Comparison of ENCODE assay signal across 19 cellular contexts in the genomic region with DNA sequence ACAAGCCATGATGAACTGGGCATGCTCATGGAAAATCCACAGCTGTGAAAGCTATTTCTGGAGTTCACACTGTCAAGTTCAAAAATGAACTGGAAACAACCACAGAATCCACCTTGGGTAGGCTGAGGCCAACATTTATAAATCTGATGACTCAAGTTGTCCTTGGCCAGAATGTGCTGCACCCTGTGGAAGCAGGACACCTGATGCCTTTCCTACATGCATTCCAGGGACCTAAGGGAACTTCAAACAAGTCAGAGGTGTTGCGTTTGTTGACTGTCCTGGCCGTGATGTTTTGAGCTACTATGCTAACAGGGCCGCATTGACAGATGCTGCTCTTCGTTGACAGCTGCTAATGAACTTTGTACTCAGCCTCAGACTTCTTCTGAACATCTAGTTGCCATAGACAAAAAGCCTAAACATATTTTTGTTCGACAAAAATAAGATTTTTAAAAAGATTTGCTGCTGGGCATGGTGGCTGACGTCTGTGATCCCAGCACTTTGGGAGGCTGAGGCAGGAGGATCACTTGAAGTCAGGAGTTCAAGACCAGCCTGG.
DNase-seq lines count a peak whose midpoint lies in the region; ATAC-seq, FAIRE-seq and TF ChIP-seq lines count a peak whose summit lies in the region.
"Had no signal": no experiment of that assay in that cellular context is flagged by ENCODE, and none has a peak within 500 bp of the region (broad histone marks: within the 10 kb centered on the region; RNA-seq: fewer than 3 reads in every experiment).

No MANE protein-coding gene starts in this region.

- in situ Hi-C loops in gastrocnemius medialis (cut with MboI; ENCODE audit: low sequenced_read_pairs in 4 of 4), result no loop called here

- H3K27me3 ChIP-seq in astrocyte (ENCODE audit: insufficient read depth, low read length) (no peaks in the 10 kb centered on the region), keratinocyte (ENCODE audit: control insufficient read depth, extremely low read depth, insufficient read depth, low read length) (no peaks in the 10 kb centered on the region), gastrocnemius medialis (no peaks in the 10 kb centered on the region)
- H3K27me3 ChIP-seq: BE2C, heart left ventricle had no signal

- H3K9me3 Mint-ChIP-seq in astrocyte (ENCODE audit: unreplicated experiment), result no peaks in the 10 kb centered on the region
- H3K9me3 Mint-ChIP-seq: activated naive CD8-positive, alpha-beta T cell treated with anti-CD3 and anti-CD28 coated beads, Interleukin-2, amount 50 U/mL, for 24 hours; HFFc6 had no signal

- no peaks in the 10 kb centered on the region for H3K36me3 Mint-ChIP-seq in astrocyte (ENCODE audit: low read depth, unreplicated experiment)

- H3K27ac ChIP-seq in astrocyte (ENCODE audit: low read depth, low read length), result no peak overlapping the region
- H3K27ac ChIP-seq in keratinocyte (ENCODE audit: control insufficient read depth, insufficient read depth, low read length), result no peak overlapping the region
- peak overlapping the region; percentile 79 to 84 (median 82) for H3K27ac ChIP-seq in gastrocnemius medialis
- H3K27ac ChIP-seq: SK-N-MC had no signal

- H3K4me3 Mint-ChIP-seq in astrocyte (ENCODE audit: unreplicated experiment), result no peak overlapping the region
- H3K4me3 Mint-ChIP-seq: activated naive CD8-positive, alpha-beta T cell treated with anti-CD3 and anti-CD28 coated beads, Interleukin-2, amount 50 U/mL, for 24 hours; HFFc6 had no signal

- peak; percentile 61 for DNase-seq in HT-29 (ENCODE audit: low spot score)
- DNase-seq in astrocyte (ENCODE audit: low read depth), result peak; percentile 95
- no peak for DNase-seq in keratinocyte (ENCODE audit: low read depth, low spot score)
- peak; percentile 85 for DNase-seq in gastrocnemius medialis
- DNase-seq in NCI-H2227 (lab: John Stamatoyannopoulos, UW; ENCODE audit: unreplicated experiment), result no peak
- no peak for DNase-seq in NCI-H524 (lab: John Stamatoyannopoulos, UW)
- DNase-seq in kidney glomerular epithelial cell (lab: John Stamatoyannopoulos, UW), result no peak
- DNase-seq: activated CD4-positive, alpha-beta T cell treated with anti-CD3 and anti-CD28 coated beads, Interleukin-2, amount 50 U/mL, for 48 hours; activated naive CD8-positive, alpha-beta T cell treated with anti-CD3 and anti-CD28 coated beads, Interleukin-2, amount 50 U/mL, for 24 hours; BE2C; heart left ventricle; HFFc6; KBM-7; NCI-H1436 treated with DMSO at 0.1 percent for 48 hours; NCI-H2227 treated with DMSO at 0.1 percent for 48 hours had no signal

- no peak overlapping the region for H3K4me3 ChIP-seq in astrocyte (ENCODE audit: insufficient read depth, low read depth, low read length)
- no peak overlapping the region for H3K4me3 ChIP-seq in keratinocyte (ENCODE audit: control insufficient read depth in 2 of 3, extremely low read depth in 1 of 3, insufficient read depth in 2 of 3, low read depth in 1 of 3, low read length in 3 of 3)
- no peak overlapping the region for H3K4me3 ChIP-seq in gastrocnemius medialis
- H3K4me3 ChIP-seq: heart left ventricle, SK-N-MC had no signal

- H3K4me1 ChIP-seq in astrocyte (ENCODE audit: insufficient read depth, low read length), result peaks cover 21% of the 10 kb centered on the region
- peaks cover 15% of the 10 kb centered on the region for H3K4me1 ChIP-seq in keratinocyte (ENCODE audit: control insufficient read depth, extremely low read depth, insufficient read depth, low read length)
- H3K4me1 ChIP-seq in gastrocnemius medialis, result peaks cover 5 to 10% of the 10 kb centered on the region in 2 donors
- H3K4me1 ChIP-seq: BE2C had no signal

- H2AFZ ChIP-seq in astrocyte (ENCODE audit: low read depth, low read length), result no peak overlapping the region
- no peak overlapping the region for H2AFZ ChIP-seq in keratinocyte (ENCODE audit: control insufficient read depth, low read length)

- peak in 1 of 2 donors; percentile 40 for TF ChIP-seq POLR2A in gastrocnemius medialis (IDR thresholded peaks at IDR 0.05)

- H3K9ac ChIP-seq in astrocyte (ENCODE audit: low read length) (no peak overlapping the region), keratinocyte (ENCODE audit: control insufficient read depth, extremely low read depth, insufficient read depth, low read length) (no peak overlapping the region)

- H4K20me1 ChIP-seq in astrocyte (ENCODE audit: insufficient read depth, low read length) (no peaks in the 10 kb centered on the region), keratinocyte (ENCODE audit: control insufficient read depth, extremely low read depth, insufficient read depth, low read length) (no peaks in the 10 kb centered on the region)

- H3K79me2 ChIP-seq in astrocyte (ENCODE audit: insufficient read depth, low read length) (no peaks in the 10 kb centered on the region), keratinocyte (ENCODE audit: control insufficient read depth, insufficient read depth, low read length) (no peaks in the 10 kb centered on the region)

- H3K4me1 Mint-ChIP-seq in astrocyte (ENCODE audit: low read depth, unreplicated experiment), result peaks cover 11% of the 10 kb centered on the region
- H3K4me1 Mint-ChIP-seq: activated naive CD8-positive, alpha-beta T cell treated with anti-CD3 and anti-CD28 coated beads, Interleukin-2, amount 50 U/mL, for 24 hours had no signal

- intact Hi-C loops in gastrocnemius medialis (cut with DNase I; ENCODE audit: low total_unique reads), result loop anchor here (2.0 kb wide), 1 partner anchor 69 kb away; no protein-coding TSS in a partner anchor

- peak overlapping the region; percentile 31 for H3K27ac Mint-ChIP-seq in astrocyte (ENCODE audit: unreplicated experiment)
- H3K27ac Mint-ChIP-seq: activated naive CD8-positive, alpha-beta T cell treated with anti-CD3 and anti-CD28 coated beads, Interleukin-2, amount 50 U/mL, for 24 hours; HFFc6 had no signal

- ATAC-seq in gastrocnemius medialis, result peak; percentile 98 to 99
- ATAC-seq in HG03439 (IDR thresholded peaks at IDR 0.05; ENCODE audit: unreplicated experiment), result no peak
- ATAC-seq: activated naive CD8-positive, alpha-beta T cell treated with anti-CD3 and anti-CD28 coated beads, Interleukin-2, amount 50 U/mL, for 24 hours; heart left ventricle had no signal

- H3K36me3 ChIP-seq in astrocyte (ENCODE audit: insufficient read depth, low read length), result no peaks in the 10 kb centered on the region
- H3K36me3 ChIP-seq in keratinocyte (ENCODE audit: control insufficient read depth in 2 of 2, extremely low read depth in 1 of 2, insufficient read depth in 2 of 2, low read length in 2 of 2), result no peaks in the 10 kb centered on the region
- H3K36me3 ChIP-seq in gastrocnemius medialis, result no peaks in the 10 kb centered on the region
- H3K36me3 ChIP-seq: BE2C, heart left ventricle had no signal

- H3K9me3 ChIP-seq in astrocyte (ENCODE audit: insufficient read depth, low read depth, low read length) (no peaks in the 10 kb centered on the region), keratinocyte (ENCODE audit: control insufficient read depth, low read depth, low read length) (no peaks in the 10 kb centered on the region), gastrocnemius medialis (no peaks in the 10 kb centered on the region)
- H3K9me3 ChIP-seq: BE2C, heart left ventricle had no signal

- H3K27me3 Mint-ChIP-seq in astrocyte (ENCODE audit: low read depth, unreplicated experiment), result no peaks in the 10 kb centered on the region

- H3K9me1 ChIP-seq in keratinocyte (ENCODE audit: control insufficient read depth, extremely low read depth, insufficient read depth, low read length), result no peaks in the 10 kb centered on the region

- no peak for FAIRE-seq in astrocyte (lab: Jason Lieb, UNC)
- peak; percentile 26 for FAIRE-seq in keratinocyte (lab: Jason Lieb, UNC)
- FAIRE-seq: colon, TTC549 had no signal

- TF ChIP-seq CTCF in astrocyte (IDR thresholded peaks at IDR 0.05; ENCODE audit: insufficient read depth, low read depth, low read length) (no peak), keratinocyte (optimal IDR thresholded peaks at IDR 0.05 in 1 of 3, IDR thresholded peaks at IDR 0.05 in 1 of 3, conservative IDR thresholded peaks at IDR 0.05 in 1 of 3; ENCODE audit: extremely low read depth in 1 of 3, insufficient read depth in 2 of 3, low read length in 3 of 3) (no peak), gastrocnemius medialis (IDR thresholded peaks at IDR 0.05 in 4 of 5, conservative IDR thresholded peaks at IDR 0.05 in 1 of 5) (no peak)

- dilution Hi-C loops in keratinocyte (cut with MboI; ENCODE audit: extremely low pct_ligation_motif_present, low sequenced_read_pairs), result no loop called here

- no peak overlapping the region for H3K4me2 ChIP-seq in astrocyte (ENCODE audit: low read length)
- no peak overlapping the region for H3K4me2 ChIP-seq in keratinocyte (ENCODE audit: control insufficient read depth, extremely low read depth, insufficient read depth, low read depth, low read length)

Comparison
In these comparisons a context has a peak if more than half of its experiments do, and no peak if none do; other contexts are left out.
1. DNase-seq: peak in HT-29 (single experiment), astrocyte (single experiment) and gastrocnemius medialis (2 of 2); none in keratinocyte (single experiment), NCI-H2227 (single experiment), NCI-H524 (0 of 2) and kidney glomerular epithelial cell (single experiment).
2. H3K27ac ChIP-seq: peak in gastrocnemius medialis (4 of 4); none in astrocyte (single experiment) and keratinocyte (single experiment).